8 cellular contexts compared by ENCODE assay signal in genomic region chr20:33554914-33555420, GRCh38.
DNase-seq lines count a peak whose midpoint lies in the region; ATAC-seq lines count a peak whose summit lies in the region.

No MANE protein-coding gene starts in this region.

- peak overlapping the region; percentile 16 to 32 for H3K4me3 ChIP-seq in duodenal mucosa (ENCODE audit: low read depth in 1 of 2, low read length in 2 of 2)

- peaks cover 12 to 18% of the 10 kb centered on the region in 2 donors for H3K4me1 ChIP-seq in duodenal mucosa (ENCODE audit: control insufficient read depth in 1 of 2, insufficient read depth in 2 of 2, low read length in 2 of 2)

- DNase-seq in AG08395 (ENCODE audit: low spot score) (peak; percentile 68), NCI-H1092 treated with DMSO at 0.1 percent for 48 hours (lab: John Stamatoyannopoulos, UW) (peak; percentile 98), SW480 (ENCODE audit: low spot score) (peak; percentile 96), mucosa of gallbladder (ENCODE audit: low spot score) (peak; percentile 25), Ammon's horn (ENCODE audit: low spot score) (no peak)

- H3K9ac ChIP-seq in duodenal mucosa (ENCODE audit: low read depth in 1 of 2, low read length in 2 of 2) = peak overlapping the region; percentile 22 to 28

- H3K36me3 ChIP-seq in duodenal mucosa (ENCODE audit: control insufficient read depth in 1 of 2, insufficient read depth in 2 of 2, low read length in 2 of 2) = peaks cover 3 to 4% of the 10 kb centered on the region in 2 donors

- ATAC-seq in GM18499 (IDR thresholded peaks at IDR 0.05; ENCODE audit: insufficient read depth, unreplicated experiment) = peak; percentile 91
- ATAC-seq in HG02763 (IDR thresholded peaks at IDR 0.05; ENCODE audit: unreplicated experiment) = peak; percentile 91

- H3K9me3 ChIP-seq in duodenal mucosa (ENCODE audit: control insufficient read depth in 1 of 2, low read length in 2 of 2) = no peaks in the 10 kb centered on the region

- H3K27ac ChIP-seq in duodenal mucosa (ENCODE audit: low read depth, low read length) = peak overlapping the region; percentile 64

- H3K27me3 ChIP-seq in duodenal mucosa (ENCODE audit: control insufficient read depth in 1 of 2, insufficient read depth in 2 of 2, low read length in 2 of 2) = no peaks in the 10 kb centered on the region
